ENCODE assay signal across 8 cellular contexts in the genomic region with DNA sequence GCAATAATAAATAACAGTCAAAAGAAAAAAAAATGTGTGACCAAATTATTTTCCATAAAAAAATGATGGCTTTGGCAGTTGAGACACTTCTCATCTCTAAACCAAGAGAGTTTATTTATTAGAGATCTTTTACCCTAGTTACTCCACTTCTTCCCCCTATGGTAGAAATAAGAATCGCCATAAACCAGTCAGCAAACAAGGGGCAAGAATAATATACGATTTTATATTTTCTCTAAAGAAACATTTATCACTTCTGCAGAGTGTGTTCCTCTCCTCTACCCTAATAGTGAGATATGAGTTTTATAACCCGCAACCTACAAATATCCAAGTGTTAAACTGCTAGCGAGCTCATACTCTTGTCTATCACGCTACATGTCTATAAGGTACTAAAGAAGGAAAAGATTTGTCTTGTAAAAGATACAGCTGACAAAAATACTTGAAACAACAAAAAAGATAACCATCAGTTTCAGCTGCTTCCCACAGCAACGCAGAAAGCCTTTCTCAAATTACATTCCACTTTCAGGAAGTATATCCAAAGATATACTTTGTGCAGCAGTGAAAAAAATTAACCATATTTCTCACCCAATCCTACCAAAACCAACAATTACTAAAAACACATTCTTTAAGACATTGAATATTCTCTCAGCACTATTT. TPM values are rescaled to one million over a fixed set of nuclear protein-coding genes. Genes with fewer than 3 reads are reported as not detected.
A peak's percentile ranks its signal among the peaks of the same experiment; 100 is the strongest.
DNase-seq lines count a peak whose midpoint lies in the region; ATAC-seq, FAIRE-seq and TF ChIP-seq lines count a peak whose summit lies in the region.

No MANE protein-coding gene starts in this region.

- H3K4me2 ChIP-seq in MM.1S (ENCODE audit: low read depth, low read length), result peak overlapping the region; percentile 83

- H3F3A ChIP-seq in MM.1S (ENCODE audit: insufficient read depth, low read length), result peaks cover 47% of the 10 kb centered on the region

- H3K9me3 ChIP-seq in MM.1S (replicated peaks; ENCODE audit: insufficient read depth, low read length), result no peaks in the 10 kb centered on the region
- H3K9me3 ChIP-seq in neutrophil, result no peaks in the 10 kb centered on the region

- H3K4me3 ChIP-seq in MM.1S (ENCODE audit: low read length) (peak overlapping the region; percentile 72), choroid plexus epithelial cell (ENCODE audit: low read depth, low read length) (peak overlapping the region; percentile 84), neutrophil (ENCODE audit: low read depth in 1 of 2, low read length in 1 of 2) (peak overlapping the region; percentile 86 to 87)

- FAIRE-seq in GM12891 (lab: Jason Lieb, UNC), result no peak

- H3K9me2 ChIP-seq in MM.1S (replicated peaks; ENCODE audit: insufficient read depth, low read length), result no peaks in the 10 kb centered on the region

- H3K9ac ChIP-seq in MM.1S (ENCODE audit: low read length), result peak overlapping the region; percentile 90

- DNase-seq in Caki2 (ENCODE audit: low read depth) (peak; percentile 29), MM.1S (peak; percentile 18), choroid plexus epithelial cell (ENCODE audit: low read depth) (peak; percentile 41), posterior cingulate gyrus (no peak), glomerular visceral epithelial cell (ENCODE audit: extremely low spot score) (no peak), GM12891 (ENCODE audit: insufficient read length, low spot score) (no peak)

- H3K79me2 ChIP-seq in MM.1S (ENCODE audit: low read length), result peaks cover 58% of the 10 kb centered on the region

- H2AFZ ChIP-seq in MM.1S (ENCODE audit: low read length), result no peak overlapping the region

- H3K4me1 ChIP-seq in MM.1S (ENCODE audit: low read length) (peaks cover 38% of the 10 kb centered on the region), neutrophil (ENCODE audit: control insufficient read depth in 1 of 2, insufficient read depth in 1 of 2, low read depth in 1 of 2, low read length in 1 of 2) (peaks cover 29 to 33% of the 10 kb centered on the region in 2 experiments)

- ATAC-seq in GM18861 (IDR thresholded peaks at IDR 0.05; ENCODE audit: unreplicated experiment), result no peak

- H4K20me1 ChIP-seq in MM.1S (ENCODE audit: insufficient read depth, low read length), result no peaks in the 10 kb centered on the region

- in situ Hi-C loops in Caki2 (cut with HindIII; ENCODE audit: low pct_unique_long_range_greater_than_20kb, low sequenced_read_pairs), result no loop called here

- intact Hi-C loops in posterior cingulate gyrus (cut with DNase I), result loop anchor here (5.0 kb wide), 3 partner anchors 59 to 179 kb away; a partner anchor contains a TSS

- H3K27ac ChIP-seq in MM.1S (ENCODE audit: low read length), result peak overlapping the region; percentile 92; the same call in 1 of the 2 replicates
- H3K27ac ChIP-seq in neutrophil, result peak overlapping the region; percentile 99

- H3K36me3 ChIP-seq in MM.1S (replicated peaks; ENCODE audit: insufficient read depth, low read length) (no peaks in the 10 kb centered on the region; the same call in 1 of the 2 replicates), neutrophil (peaks cover 36% of the 10 kb centered on the region)

- H3K27me3 ChIP-seq in MM.1S (replicated peaks; ENCODE audit: insufficient read depth, low read length) (no peaks in the 10 kb centered on the region), neutrophil (no peaks in the 10 kb centered on the region)

- TF ChIP-seq POLR2A in GM12891 (IDR thresholded peaks at IDR 0.05; ENCODE audit: low read depth, low read length), result no peak

- peak; percentile 30 for TF ChIP-seq CTCF in MM.1S (IDR thresholded peaks at IDR 0.05; ENCODE audit: low read length)
- TF ChIP-seq CTCF in choroid plexus epithelial cell (conservative IDR thresholded peaks at IDR 0.05; ENCODE audit: low read depth, low read length), result no peak
- TF ChIP-seq CTCF in neutrophil (IDR thresholded peaks at IDR 0.05), result no peak

TF ChIP-seq in GM12891, 5 proteins besides CTCF, POLR2A, EP300 and RAD21:
- no peak for TF ChIP-seq POU2F2 (IDR thresholded peaks at IDR 0.05; ENCODE audit: low read depth, low read length)
- no peak for TF ChIP-seq TAF1 (IDR thresholded peaks at IDR 0.05; ENCODE audit: low read depth, low read length)
- no peak for TF ChIP-seq PAX5 (IDR thresholded peaks at IDR 0.05; ENCODE audit: insufficient read depth, low read length, severe bottlenecking)
- no peak for TF ChIP-seq SPI1 (IDR thresholded peaks at IDR 0.05; ENCODE audit: low read depth, low read length)
- TF ChIP-seq POLR2AphosphoS5 (IDR thresholded peaks at IDR 0.05; ENCODE audit: low read depth, low read length), result no peak

RNA-seq across cellular contexts. Expression of a gene that starts 2.2 kb away (rescaled TPM):
- total RNA-seq in Caki2 (2014; rRNA removed; shearing (Covaris generic); ENCODE audit: low replicate concordance), result 16.7 and 20.6 TPM in 2 replicates
- polyA plus RNA-seq in GM12891 (2012; ENCODE audit: low read depth, missing spikeins), result 5.4 TPM

RNA-seq across cellular contexts. Expression of a gene that starts 58.2 kb away (rescaled TPM):
- total RNA-seq in Caki2 (2014; rRNA removed; shearing (Covaris generic); ENCODE audit: low replicate concordance), result 43.0 and 74.0 TPM in 2 replicates
- polyA plus RNA-seq in GM12891 (2012; ENCODE audit: low read depth, missing spikeins), result 28.5 TPM

Comparison
In these comparisons a context has a peak if more than half of its experiments do, and no peak if none do; other contexts are left out.
1. DNase-seq: peak in Caki2 (single experiment), MM.1S (single experiment) and choroid plexus epithelial cell (single experiment); none in posterior cingulate gyrus (0 of 10), glomerular visceral epithelial cell (single experiment) and GM12891 (single experiment).
2. Peak in every context shown above with its lines, with median percentiles within 50 percentile points of each other: H3K4me3 ChIP-seq.